ENCODE assay signal across 16 cellular contexts in genomic region chr20:21391495-21392298, GRCh38. TPM values are rescaled to one million over a fixed set of nuclear protein-coding genes. Genes with fewer than 3 reads are reported as not detected.
DNase-seq lines count a peak whose midpoint lies in the region; ATAC-seq, FAIRE-seq and TF ChIP-seq lines count a peak whose summit lies in the region.
"Had no signal": no experiment of that assay in that cellular context is flagged by ENCODE, and none has a peak within 500 bp of the region (broad histone marks: within the 10 kb centered on the region; RNA-seq: fewer than 3 reads in every experiment).

No MANE protein-coding gene starts in this region.

- no peaks in the 10 kb centered on the region for H3K9me3 ChIP-seq in neural progenitor cell (ENCODE audit: low read depth)
- H3K9me3 ChIP-seq: ascending aorta, Caco-2, ovary, SJCRH30 had no signal

- peaks cover 80% of the 10 kb centered on the region for H3K27me3 ChIP-seq in neural progenitor cell
- H3K27me3 ChIP-seq: SJCRH30 had no signal

- no peak for TF ChIP-seq CTCF in endothelial cell (IDR thresholded peaks at IDR 0.05; ENCODE audit: unreplicated experiment)
- TF ChIP-seq CTCF in neural progenitor cell (IDR thresholded peaks at IDR 0.05): no peak

- no peak for DNase-seq in T-helper 2 cell treated with Interferon-gamma antibody and Interleukin-4, amounts not matched to agents 5 μg/mL and 100 μg/mL, for 36 hours (ENCODE audit: low spot score)
- DNase-seq in endothelial cell (ENCODE audit: low spot score) (peak; percentile 44), neural progenitor cell (ENCODE audit: low spot score) (peak; percentile 77), GM12892 (ENCODE audit: insufficient read length) (no peak), mucosa of gallbladder (ENCODE audit: low spot score) (no peak), H4 (ENCODE audit: low spot score) (no peak)
- DNase-seq: Caco-2, NCI-H524 treated with DMSO at 0.1 percent for 48 hours, ovary, SJCRH30 had no signal

- peaks cover 71% of the 10 kb centered on the region for H4K20me1 ChIP-seq in neural progenitor cell (ENCODE audit: low read depth)

- peak overlapping the region; percentile 90 for H3K4me2 ChIP-seq in neural progenitor cell

- H3K4me3 Mint-ChIP-seq in T-helper 2 cell treated with Interferon-gamma antibody and Interleukin-4, amounts not matched to agents 5 μg/mL and 100 μg/mL, for 36 hours: peak overlapping the region; percentile 10
- H3K4me3 Mint-ChIP-seq in endothelial cell (ENCODE audit: unreplicated experiment) (peak overlapping the region; percentile 75), neural progenitor cell (peak overlapping the region; percentile 69)
- H3K4me3 Mint-ChIP-seq: stimulated activated naive CD8-positive, alpha-beta T cell treated with anti-CD3 and anti-CD28 coated beads, Interleukin-15, Interleukin-2, amounts not matched to agents 100 ng/mL and 50 ng/mL, for 24 hours had no signal

- H3K36me3 Mint-ChIP-seq in T-helper 2 cell treated with Interferon-gamma antibody and Interleukin-4, amounts not matched to agents 5 μg/mL and 100 μg/mL, for 36 hours (ENCODE audit: low read depth): peaks cover 29% of the 10 kb centered on the region
- H3K36me3 Mint-ChIP-seq in endothelial cell (ENCODE audit: low read depth, unreplicated experiment) (no peaks in the 10 kb centered on the region), neural progenitor cell (peaks cover 16% of the 10 kb centered on the region)

- H3K79me2 ChIP-seq in neural progenitor cell (ENCODE audit: low read depth): no peaks in the 10 kb centered on the region

- H3K36me3 ChIP-seq in neural progenitor cell: no peaks in the 10 kb centered on the region
- H3K36me3 ChIP-seq: ovary had no signal

- peaks cover 44% of the 10 kb centered on the region for H3F3A ChIP-seq in neural progenitor cell (ENCODE audit: low read depth)

- peak; percentile 58 for ATAC-seq in GM18868 (IDR thresholded peaks at IDR 0.05; ENCODE audit: unreplicated experiment)
- ATAC-seq in HG02870 (IDR thresholded peaks at IDR 0.05; ENCODE audit: unreplicated experiment): no peak
- ATAC-seq: esophagus mucosa had no signal

- no peak for FAIRE-seq in GM12892 (lab: Jason Lieb, UNC)

- no peaks in the 10 kb centered on the region for H3K9me3 Mint-ChIP-seq in T-helper 2 cell treated with Interferon-gamma antibody and Interleukin-4, amounts not matched to agents 5 μg/mL and 100 μg/mL, for 36 hours
- H3K9me3 Mint-ChIP-seq in endothelial cell (ENCODE audit: unreplicated experiment) (no peaks in the 10 kb centered on the region), neural progenitor cell (no peaks in the 10 kb centered on the region)
- H3K9me3 Mint-ChIP-seq: stimulated activated naive CD8-positive, alpha-beta T cell treated with anti-CD3 and anti-CD28 coated beads, Interleukin-15, Interleukin-2, amounts not matched to agents 100 ng/mL and 50 ng/mL, for 24 hours had no signal

- no peak overlapping the region for H3K27ac ChIP-seq in neural progenitor cell
- H3K27ac ChIP-seq: ascending aorta, ovary, SJCRH30 had no signal

- peak overlapping the region; percentile 45 for H3K4me3 ChIP-seq in neural progenitor cell
- H3K4me3 ChIP-seq: ascending aorta, ovary, SJCRH30 had no signal

- H3K4me1 ChIP-seq in neural progenitor cell: peaks cover 15% of the 10 kb centered on the region
- H3K4me1 ChIP-seq: Caco-2 had no signal

- peaks cover 16% of the 10 kb centered on the region for H3K4me1 Mint-ChIP-seq in T-helper 2 cell treated with Interferon-gamma antibody and Interleukin-4, amounts not matched to agents 5 μg/mL and 100 μg/mL, for 36 hours (ENCODE audit: low read depth)
- H3K4me1 Mint-ChIP-seq in endothelial cell (ENCODE audit: unreplicated experiment) (peaks cover 14% of the 10 kb centered on the region), neural progenitor cell (peaks cover 10% of the 10 kb centered on the region)

- no peak overlapping the region for H3K9ac ChIP-seq in neural progenitor cell

- TF ChIP-seq POLR2A in GM12892 (IDR thresholded peaks at IDR 0.05; ENCODE audit: low read depth, low read length): no peak

- peaks cover 45% of the 10 kb centered on the region for H3K27me3 Mint-ChIP-seq in T-helper 2 cell treated with Interferon-gamma antibody and Interleukin-4, amounts not matched to agents 5 μg/mL and 100 μg/mL, for 36 hours (ENCODE audit: low read depth)
- H3K27me3 Mint-ChIP-seq in endothelial cell (ENCODE audit: unreplicated experiment): peaks cover 22% of the 10 kb centered on the region
- peaks cover 50% of the 10 kb centered on the region for H3K27me3 Mint-ChIP-seq in neural progenitor cell (ENCODE audit: insufficient read depth, low read depth)

- H2AFZ ChIP-seq in neural progenitor cell (replicated peaks): no peak overlapping the region

- H3K27ac Mint-ChIP-seq in T-helper 2 cell treated with Interferon-gamma antibody and Interleukin-4, amounts not matched to agents 5 μg/mL and 100 μg/mL, for 36 hours: no peak overlapping the region
- H3K27ac Mint-ChIP-seq in endothelial cell (ENCODE audit: unreplicated experiment) (peak overlapping the region; percentile 18), neural progenitor cell (no peak overlapping the region)
- H3K27ac Mint-ChIP-seq: stimulated activated naive CD8-positive, alpha-beta T cell treated with anti-CD3 and anti-CD28 coated beads, Interleukin-15, Interleukin-2, amounts not matched to agents 100 ng/mL and 50 ng/mL, for 24 hours had no signal

RNA-seq across cellular contexts. Expression of gene NKX2-4, which starts 5.6 kb away (rescaled TPM):
- total RNA-seq in endothelial cell (ENCODE audit: unreplicated experiment): not detected
- total RNA-seq in neural progenitor cell (ENCODE audit: low replicate concordance): not detected in 2 replicates
- not detected for polyA plus RNA-seq in GM12892 (2012; ENCODE audit: missing spikeins)
- total RNA-seq in mucosa of gallbladder: not detected
- total RNA-seq in H4 (2014; rRNA removed; shearing (Covaris generic)): 1.1 and 1.8 TPM in 2 replicates
- total RNA-seq: ascending aorta, Caco-2, esophagus mucosa, kidney epithelial cell, ovary had no signal
- polyA plus RNA-seq: ovary had no signal

Comparison
In these comparisons a context has a peak if more than half of its experiments do, and no peak if none do; other contexts are left out.
1. DNase-seq: peak in endothelial cell (single experiment) and neural progenitor cell (single experiment); none in T-helper 2 cell treated with Interferon-gamma antibody and Interleukin-4, amounts not matched to agents 5 μg/mL and 100 μg/mL, for 36 hours (single experiment), GM12892 (single experiment), mucosa of gallbladder (single experiment) and H4 (single experiment).
2. H3K4me3 Mint-ChIP-seq: peak in every context shown above with its lines; median percentile 75 in endothelial cell; 69 in neural progenitor cell; 10 in T-helper 2 cell treated with Interferon-gamma antibody and Interleukin-4, amounts not matched to agents 5 μg/mL and 100 μg/mL, for 36 hours.